In genomic region chr12:96862326-96862725, GRCh38 we compare ENCODE assay signal across 22 cellular contexts.
"Had no signal": no experiment of that assay in that cellular context is flagged by ENCODE, and none has a peak within 500 bp of the region (broad histone marks: within the 10 kb centered on the region; RNA-seq: fewer than 3 reads in every experiment).

No MANE protein-coding gene starts in this region.

- DNase-seq: activated CD4-positive, alpha-beta T cell treated with anti-CD3 and anti-CD28 coated beads for 1 hour; activated CD4-positive, alpha-beta T cell treated with anti-CD3 and anti-CD28 coated beads, Interleukin-2, amount 50 U/mL, for 1 hour; activated CD8-positive, alpha-beta T cell treated with anti-CD3 and anti-CD28 coated beads, Interleukin-2, amount 10 ng/mL, durations not matched to agents 7 days and 5 days; activated gamma-delta T cell; activated naive CD4-positive, alpha-beta T cell treated with anti-CD3 and anti-CD28 coated beads, Interleukin-2, amount 50 U/mL, for 16 hours; activated naive CD8-positive, alpha-beta T cell treated with anti-CD3 and anti-CD28 coated beads, Interleukin-2, amount 50 U/mL, for 24 hours; anterior cingulate cortex; effector CD4-positive, alpha-beta T cell; heart right ventricle; kidney; mucosa of descending colon; naive B cell; occipital lobe; stimulated activated CD4-positive, alpha-beta T cell treated with anti-CD3 and anti-CD28 coated beads, Interleukin-2, amount 100 ng/mL, for 48 hours; stimulated activated CD8-positive, alpha-beta memory T cell treated with anti-CD3 and anti-CD28 coated beads, Interleukin-4, amount 100 ng/mL, for 48 hours; stimulated activated naive B cell treated with anti-CD40 and anti-IgM and Interleukin-4, amounts not matched to agents 10 μg/mL and 1 μg/mL and 100 μg/mL, for 72 hours; T-helper 1 cell; testis; upper lobe of left lung had no signal

- H3K4me1 ChIP-seq: heart right ventricle, testis, upper lobe of left lung had no signal

- H3K27me3 ChIP-seq: testis, upper lobe of left lung had no signal

- H3K27ac ChIP-seq: heart right ventricle, testis, upper lobe of left lung had no signal

- H3K9me3 ChIP-seq: mucosa of descending colon, testis, upper lobe of left lung had no signal

- H3K4me2 ChIP-seq: smooth muscle cell had no signal

- H3K36me3 ChIP-seq: heart right ventricle, upper lobe of left lung had no signal

- ATAC-seq: activated CD8-positive, alpha-beta T cell treated with anti-CD3 and anti-CD28 coated beads, Interleukin-2, amount 10 ng/mL, durations not matched to agents 7 days and 5 days; activated naive CD8-positive, alpha-beta T cell treated with anti-CD3 and anti-CD28 coated beads, Interleukin-2, amount 50 U/mL, for 24 hours; heart right ventricle; left lobe of liver; mucosa of descending colon; sciatic nerve; stimulated activated naive B cell treated with anti-CD40 and anti-IgM and Interleukin-4, amounts not matched to agents 10 μg/mL and 1 μg/mL and 100 μg/mL, for 72 hours had no signal

- H3K4me3 ChIP-seq: heart right ventricle, mucosa of descending colon, smooth muscle cell, testis, upper lobe of left lung had no signal
